Comparison of ENCODE assay signal across 10 cellular contexts in genomic region chr1:116361648-116362047, GRCh38.
"Had no signal": no experiment of that assay in that cellular context is flagged by ENCODE, and none has a peak within 500 bp of the region (broad histone marks: within the 10 kb centered on the region; RNA-seq: fewer than 3 reads in every experiment).

No MANE protein-coding gene starts in this region.

- H3K27me3 ChIP-seq: foreskin keratinocyte, right atrium auricular region, transverse colon had no signal

- H3K9me3 ChIP-seq: lower lobe of right lung, right atrium auricular region, transverse colon had no signal

- DNase-seq: erythroblast; foreskin keratinocyte; hippocampal formation; lower lobe of right lung; natural killer cell; stimulated activated CD4-positive, alpha-beta T cell treated with anti-CD3 and anti-CD28 coated beads, Interleukin-2, amount 100 ng/mL, for 48 hours; stimulated activated naive CD4-positive, alpha-beta T cell treated with Interleukin-2 at 50 U/mL for 16 hours; transverse colon had no signal

- H3K27ac ChIP-seq: foreskin keratinocyte, lower lobe of right lung, right atrium auricular region, transverse colon had no signal

- H3K4me2 ChIP-seq: smooth muscle cell had no signal

- H3K4me1 ChIP-seq: lower lobe of right lung, right atrium auricular region had no signal

- ATAC-seq: foreskin keratinocyte, lower lobe of right lung, natural killer cell had no signal

- H3K36me3 ChIP-seq: lower lobe of right lung, right atrium auricular region, transverse colon had no signal

- H3K4me3 ChIP-seq: lower lobe of right lung, right atrium auricular region, smooth muscle cell, transverse colon had no signal
